22 cellular contexts compared by ENCODE assay signal in the genomic region with DNA sequence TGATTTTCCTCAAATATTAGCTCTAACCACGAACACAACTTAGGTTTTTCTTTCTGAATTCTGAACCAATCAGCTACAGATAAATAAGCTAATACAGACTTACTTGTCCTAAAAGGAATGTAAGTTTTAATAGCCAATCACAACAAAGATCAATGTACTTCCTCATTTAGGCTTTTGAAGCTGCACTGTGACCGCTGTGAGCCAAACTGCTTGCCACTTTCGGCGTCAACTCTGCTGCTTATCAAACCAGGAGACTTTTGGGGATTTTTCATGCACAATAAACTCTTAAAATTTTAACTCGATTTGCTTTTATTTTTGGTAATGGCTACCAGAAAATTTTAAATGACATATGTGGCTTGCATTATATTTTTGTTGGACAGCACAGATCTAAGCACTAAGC.
DNase-seq lines count a peak whose midpoint lies in the region; ATAC-seq, FAIRE-seq and TF ChIP-seq lines count a peak whose summit lies in the region.
"Had no signal": no experiment of that assay in that cellular context is flagged by ENCODE, and none has a peak within 500 bp of the region (broad histone marks: within the 10 kb centered on the region; RNA-seq: fewer than 3 reads in every experiment).

No MANE protein-coding gene starts in this region.

- H3K9me3 ChIP-seq in ascending aorta (no peaks in the 10 kb centered on the region), HepG2 (ENCODE audit: low read length) (no peaks in the 10 kb centered on the region)
- H3K9me3 ChIP-seq: A549, neutrophil, right atrium auricular region, stomach had no signal

- intact Hi-C loops in ascending aorta (cut with DNase I): no loop called here
- intact Hi-C loops in HepG2 (cut with micrococcal nuclease; ENCODE audit: unreplicated experiment): no loop called here

- no peaks in the 10 kb centered on the region for H3K9me2 ChIP-seq in GM23338 (ENCODE audit: insufficient read depth)

- POLR2A ChIA-PET in HepG2 (lab: Yijun Ruan, JAX): no interaction called here

- H3K4me1 ChIP-seq in GM23338 (ENCODE audit: insufficient read depth): no peaks in the 10 kb centered on the region
- H3K4me1 ChIP-seq in ascending aorta: peaks cover 3 to 29% of the 10 kb centered on the region in 2 donors
- no peaks in the 10 kb centered on the region for H3K4me1 ChIP-seq in HepG2 (ENCODE audit: insufficient read depth, low read length)
- H3K4me1 ChIP-seq: A549, right atrium auricular region had no signal

- TF ChIP-seq POLR2A in NB4 (IDR thresholded peaks at IDR 0.05; ENCODE audit: extremely low read depth, insufficient read length) (no peak), HepG2 (IDR thresholded peaks at IDR 0.05; ENCODE audit: insufficient read depth in 1 of 2, low read depth in 2 of 2, low read length in 2 of 2) (no peak)

- H3K4me3 Mint-ChIP-seq in GM23338: no peak overlapping the region
- H3K4me3 Mint-ChIP-seq: CD4-positive, CD25-positive, alpha-beta regulatory T cell had no signal

- peak overlapping the region; percentile 14; the same call in 1 of the 2 replicates for H2AFZ ChIP-seq in GM23338
- H2AFZ ChIP-seq in HepG2 (ENCODE audit: low read length): no peak overlapping the region

- H3K4me3 ChIP-seq in GM23338: no peak overlapping the region
- no peak overlapping the region for H3K4me3 ChIP-seq in NB4 (ENCODE audit: low read depth, low read length)
- H3K4me3 ChIP-seq in ascending aorta: no peak overlapping the region
- no peak overlapping the region for H3K4me3 ChIP-seq in HepG2 (replicated peaks in 1 of 3; ENCODE audit: insufficient read depth in 1 of 3, low read depth in 2 of 3, low read length in 3 of 3)
- H3K4me3 ChIP-seq: A549, cardiac muscle cell, dorsolateral prefrontal cortex, right atrium auricular region, stomach had no signal

- H3K27ac ChIP-seq in GM23338 (ENCODE audit: low read depth): no peak overlapping the region
- H3K27ac ChIP-seq in ascending aorta: peak overlapping the region; percentile 62 to 83
- H3K27ac ChIP-seq in HepG2 (ENCODE audit: extremely low read length, insufficient read depth, low read length): no peak overlapping the region
- H3K27ac ChIP-seq: A549, cardiac muscle cell, dorsolateral prefrontal cortex, neutrophil, right atrium auricular region had no signal

- H3K36me3 ChIP-seq in GM23338 (ENCODE audit: insufficient read depth): no peaks in the 10 kb centered on the region
- H3K36me3 ChIP-seq in ascending aorta: no peaks in the 10 kb centered on the region
- no peaks in the 10 kb centered on the region for H3K36me3 ChIP-seq in HepG2 (replicated peaks in 1 of 2; ENCODE audit: control insufficient read depth in 1 of 2, insufficient read depth in 2 of 2, low read length in 2 of 2)
- H3K36me3 ChIP-seq: cardiac muscle cell, neutrophil, right atrium auricular region, stomach had no signal

- BruUV-seq in HepG2 (replicated peaks; lab: Mats Ljungman, UMichigan): no TSS peak

- H3K9ac ChIP-seq in HepG2 (ENCODE audit: insufficient read depth, low read depth, low read length): no peak overlapping the region

- TF ChIP-seq CTCF in GM23338 (conservative IDR thresholded peaks at IDR 0.05; ENCODE audit: low read depth in 2 of 2) (no peak), NB4 (IDR thresholded peaks at IDR 0.05; ENCODE audit: low read depth, low read length) (no peak), ascending aorta (IDR thresholded peaks at IDR 0.05) (no peak), GM10266 (IDR thresholded peaks at IDR 0.05; ENCODE audit: control insufficient read depth, insufficient read depth, low read depth, missing control alignments) (no peak), HepG2 (CRISPR knock-in tag; IDR thresholded peaks at IDR 0.05) (no peak)

- H3K36me3 Mint-ChIP-seq in GM23338 (ENCODE audit: low read depth): no peaks in the 10 kb centered on the region
- H3K36me3 Mint-ChIP-seq: CD4-positive, CD25-positive, alpha-beta regulatory T cell had no signal

- H3K79me2 ChIP-seq in GM23338 (replicated peaks; ENCODE audit: insufficient read depth): no peaks in the 10 kb centered on the region
- no peaks in the 10 kb centered on the region for H3K79me2 ChIP-seq in HepG2 (ENCODE audit: insufficient read depth, low read length)

- TF ChIP-seq RAD21 in HepG2 (CRISPR knock-in tag; IDR thresholded peaks at IDR 0.05): no peak

- WGBS in HepG2 (ENCODE audit: low lambda C conversion rate): 6% methylated on average over 5 of the region's 5 CpGs

- no peaks in the 10 kb centered on the region for H3K27me3 Mint-ChIP-seq in GM23338 (ENCODE audit: insufficient read depth, low read depth, poor library complexity)

- no peaks in the 10 kb centered on the region for H3F3A ChIP-seq in GM23338 (replicated peaks; ENCODE audit: low read depth)

- TF ChIP-seq EP300 in HepG2 (IDR thresholded peaks at IDR 0.05; ENCODE audit: low read depth in 2 of 2, low read length in 2 of 2) (no peak), HepG2 (CRISPR knock-in tag; IDR thresholded peaks at IDR 0.05; ENCODE audit: borderline replicate concordance) (no peak)

- CTCF ChIA-PET in HepG2 (lab: Yijun Ruan, JAX; ENCODE audit: low intra/inter-chr PET ratio, low total read pairs): no interaction called here

- H4K20me1 ChIP-seq in GM23338 (replicated peaks; ENCODE audit: insufficient read depth): no peaks in the 10 kb centered on the region
- H4K20me1 ChIP-seq in HepG2 (ENCODE audit: insufficient read depth, low read length): no peaks in the 10 kb centered on the region

- H3K27me3 ChIP-seq in GM23338 (ENCODE audit: insufficient read depth): no peaks in the 10 kb centered on the region
- H3K27me3 ChIP-seq in ascending aorta: no peaks in the 10 kb centered on the region
- H3K27me3 ChIP-seq in HepG2 (ENCODE audit: control insufficient read depth in 1 of 2, insufficient read depth in 2 of 2, low read length in 2 of 2): no peaks in the 10 kb centered on the region
- H3K27me3 ChIP-seq: cardiac muscle cell, dorsolateral prefrontal cortex, neutrophil, right atrium auricular region, stomach had no signal

- H3K27ac Mint-ChIP-seq in GM23338: no peak overlapping the region
- H3K27ac Mint-ChIP-seq: CD4-positive, CD25-positive, alpha-beta regulatory T cell had no signal

- no peak for ATAC-seq in GM23338
- no peak for ATAC-seq in HepG2
- ATAC-seq in HG02759 (IDR thresholded peaks at IDR 0.05; ENCODE audit: unreplicated experiment): no peak
- ATAC-seq: A549, esophagus mucosa, left colon had no signal

- FAIRE-seq in HepG2 (lab: Jason Lieb, UNC): no peak
- FAIRE-seq: A549, H54 had no signal

- peaks cover 4% of the 10 kb centered on the region; the same call in 2 of the 3 replicates for H3K4me1 Mint-ChIP-seq in GM23338
- H3K4me1 Mint-ChIP-seq: CD4-positive, CD25-positive, alpha-beta regulatory T cell had no signal

- in situ Hi-C loops in HepG2 (cut with HindIII; ENCODE audit: extremely low pct_ligation_motif_present, low pct_unique_long_range_greater_than_20kb): no loop called here

- H3K9me3 Mint-ChIP-seq in GM23338: peaks cover 3% of the 10 kb centered on the region; the same call in 1 of the 3 replicates

- DNase-seq in CD1c-positive myeloid dendritic cell (ENCODE audit: extremely low spot score) (peak; percentile 35), GM23338 (ENCODE audit: low spot score) (peak; percentile 14), NB4 (ENCODE audit: low read depth) (peak; percentile 60), ascending aorta (ENCODE audit: low spot score in 2 of 2) (no peak), NCI-H2196 treated with DMSO at 0.1 percent for 48 hours (lab: John Stamatoyannopoulos, UW; ENCODE audit: unreplicated experiment) (no peak), GM10266 (ENCODE audit: extremely low spot score) (no peak), HepG2 (ENCODE audit: low spot score) (no peak)
- DNase-seq: CD4-positive, CD25-positive, alpha-beta regulatory T cell; DMS79 treated with DMSO at 0.1 percent for 48 hours; dorsolateral prefrontal cortex; left colon; NCI-H2029 treated with DMSO at 0.1 percent for 48 hours; NCI-H524 treated with DMSO at 0.1 percent for 48 hours; stomach; SW 1271 had no signal

- H3K4me2 ChIP-seq in GM23338 (no peak overlapping the region), HepG2 (ENCODE audit: low read depth, low read length) (no peak overlapping the region)
- H3K4me2 ChIP-seq: A549 had no signal

TF ChIP-seq in GM23338, 12 proteins besides CTCF, POLR2A, EP300 and RAD21 (continues in another document):
- TF ChIP-seq EZH2 (IDR thresholded peaks at IDR 0.05; ENCODE audit: low read depth, unreplicated experiment): no peak

TF ChIP-seq in HepG2, 621 proteins besides CTCF, POLR2A, EP300 and RAD21 (continues in another document):
- TF ChIP-seq ZNF510 (CRISPR knock-in tag; IDR thresholded peaks at IDR 0.05; ENCODE audit: low read depth) (no peak), ZNF430 (CRISPR knock-in tag; IDR thresholded peaks at IDR 0.05) (no peak), FOXK1 (CRISPR knock-in tag; IDR thresholded peaks at IDR 0.05; ENCODE audit: borderline replicate concordance, low read depth) (no peak)
- TF ChIP-seq, protein P1, sequence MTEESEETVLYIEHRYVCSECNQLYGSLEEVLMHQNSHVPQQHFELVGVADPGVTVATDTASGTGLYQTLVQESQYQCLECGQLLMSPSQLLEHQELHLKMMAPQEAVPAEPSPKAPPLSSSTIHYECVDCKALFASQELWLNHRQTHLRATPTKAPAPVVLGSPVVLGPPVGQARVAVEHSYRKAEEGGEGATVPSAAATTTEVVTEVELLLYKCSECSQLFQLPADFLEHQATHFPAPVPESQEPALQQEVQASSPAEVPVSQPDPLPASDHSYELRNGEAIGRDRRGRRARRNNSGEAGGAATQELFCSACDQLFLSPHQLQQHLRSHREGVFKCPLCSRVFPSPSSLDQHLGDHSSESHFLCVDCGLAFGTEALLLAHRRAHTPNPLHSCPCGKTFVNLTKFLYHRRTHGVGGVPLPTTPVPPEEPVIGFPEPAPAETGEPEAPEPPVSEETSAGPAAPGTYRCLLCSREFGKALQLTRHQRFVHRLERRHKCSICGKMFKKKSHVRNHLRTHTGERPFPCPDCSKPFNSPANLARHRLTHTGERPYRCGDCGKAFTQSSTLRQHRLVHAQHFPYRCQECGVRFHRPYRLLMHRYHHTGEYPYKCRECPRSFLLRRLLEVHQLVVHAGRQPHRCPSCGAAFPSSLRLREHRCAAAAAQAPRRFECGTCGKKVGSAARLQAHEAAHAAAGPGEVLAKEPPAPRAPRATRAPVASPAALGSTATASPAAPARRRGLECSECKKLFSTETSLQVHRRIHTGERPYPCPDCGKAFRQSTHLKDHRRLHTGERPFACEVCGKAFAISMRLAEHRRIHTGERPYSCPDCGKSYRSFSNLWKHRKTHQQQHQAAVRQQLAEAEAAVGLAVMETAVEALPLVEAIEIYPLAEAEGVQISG (CRISPR knock-in tag; IDR thresholded peaks at IDR 0.05): no peak

Comparison
In these comparisons a context has a peak if more than half of its experiments do, and no peak if none do; other contexts are left out.
1. DNase-seq: peak in CD1c-positive myeloid dendritic cell (single experiment), GM23338 (single experiment) and NB4 (single experiment); none in ascending aorta (0 of 2), NCI-H2196 treated with DMSO at 0.1 percent for 48 hours (single experiment), GM10266 (single experiment) and HepG2 (single experiment).
2. H3K27ac ChIP-seq: peak in ascending aorta (2 of 2); none in GM23338 (single experiment) and HepG2 (single experiment).